18 cellular contexts compared by ENCODE assay signal in the genomic region with DNA sequence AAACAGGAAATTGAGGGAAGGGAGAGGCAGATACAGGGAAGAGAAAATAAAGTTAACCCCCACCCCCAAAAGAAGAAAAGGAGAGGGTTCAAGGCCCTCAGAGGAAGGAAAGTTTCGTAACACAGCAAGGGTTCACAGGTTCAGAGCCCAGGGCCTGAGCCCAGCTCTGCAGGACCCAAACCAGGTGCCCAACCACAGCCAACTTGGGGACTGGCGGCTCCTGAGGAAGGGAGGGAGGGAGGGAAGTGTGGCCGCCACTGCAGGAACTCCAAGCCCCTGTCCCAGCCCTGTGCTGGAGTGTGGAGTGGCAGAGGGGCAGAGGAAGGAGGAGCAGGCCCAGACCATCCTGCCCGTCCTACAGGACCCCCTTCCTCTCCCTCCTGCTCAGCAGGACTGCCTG. TPM values are rescaled to one million over a fixed set of nuclear protein-coding genes. Genes with fewer than 3 reads are reported as not detected.
DNase-seq lines count a peak whose midpoint lies in the region; ATAC-seq lines count a peak whose summit lies in the region.
"Had no signal": no experiment of that assay in that cellular context is flagged by ENCODE, and none has a peak within 500 bp of the region (broad histone marks: within the 10 kb centered on the region; RNA-seq: fewer than 3 reads in every experiment).

No MANE protein-coding gene starts in this region.

- H3K36me3 Mint-ChIP-seq in activated naive CD4-positive, alpha-beta T cell treated with anti-CD3 and anti-CD28 coated beads, Interleukin-2, amount 10 ng/mL, durations not matched to agents 7 days and 5 days = no peaks in the 10 kb centered on the region
- H3K36me3 Mint-ChIP-seq: CD8-positive, alpha-beta memory T cell had no signal

- no peak overlapping the region for H3K4me3 Mint-ChIP-seq in activated naive CD4-positive, alpha-beta T cell treated with anti-CD3 and anti-CD28 coated beads, Interleukin-2, amount 10 ng/mL, durations not matched to agents 7 days and 5 days
- H3K4me3 Mint-ChIP-seq: CD8-positive, alpha-beta memory T cell; IgD-negative memory B cell had no signal

- no peaks in the 10 kb centered on the region for H3K9me3 ChIP-seq in BLaER1

- DNase-seq in KBM-7 (peak; percentile 20), UCSD-AML1 (lab: John Stamatoyannopoulos, UW; ENCODE audit: unreplicated experiment) (peak; percentile 41), left lobe of liver (ENCODE audit: low spot score) (no peak), germinal center (ENCODE audit: low spot score) (no peak), amniotic stem cell (lab: John Stamatoyannopoulos, UW) (no peak)
- no peak for DNase-seq in activated naive CD4-positive, alpha-beta T cell (lab: John Stamatoyannopoulos, UW)
- DNase-seq in activated naive CD4-positive, alpha-beta T cell treated with anti-CD3 and anti-CD28 coated beads, Interleukin-2, amount 10 ng/mL, durations not matched to agents 7 days and 5 days = no peak
- DNase-seq: CD8-positive, alpha-beta memory T cell; GF-D8; NCI-H1048; NCI-H146; NCI-H2081; NCI-H510A; NCI-H774 had no signal

- peaks cover 34% of the 10 kb centered on the region for H3K27me3 Mint-ChIP-seq in activated naive CD4-positive, alpha-beta T cell treated with anti-CD3 and anti-CD28 coated beads, Interleukin-2, amount 10 ng/mL, durations not matched to agents 7 days and 5 days
- H3K27me3 Mint-ChIP-seq: IgD-negative memory B cell had no signal

- H3K9me3 Mint-ChIP-seq in activated naive CD4-positive, alpha-beta T cell treated with anti-CD3 and anti-CD28 coated beads, Interleukin-2, amount 10 ng/mL, durations not matched to agents 7 days and 5 days = no peaks in the 10 kb centered on the region
- H3K9me3 Mint-ChIP-seq: CD8-positive, alpha-beta memory T cell; IgD-negative memory B cell had no signal

- H3K9ac ChIP-seq in BLaER1 = peak overlapping the region; percentile 71

- in situ Hi-C loops in KBM-7 (cut with MboI; ENCODE audit: low pct_unique_long_range_greater_than_20kb, low sequenced_read_pairs) = no loop called here

- peaks cover 6% of the 10 kb centered on the region for H3K4me1 Mint-ChIP-seq in activated naive CD4-positive, alpha-beta T cell treated with anti-CD3 and anti-CD28 coated beads, Interleukin-2, amount 10 ng/mL, durations not matched to agents 7 days and 5 days
- H3K4me1 Mint-ChIP-seq: CD8-positive, alpha-beta memory T cell had no signal

- ATAC-seq in left lobe of liver = peak; percentile 60

- CTCF ChIA-PET in activated naive CD4-positive, alpha-beta T cell treated with anti-CD3 and anti-CD28 coated beads, Interleukin-2, amount 10 ng/mL, durations not matched to agents 7 days and 5 days (lab: Charles Lee) = no interaction called here

- no peak overlapping the region for H3K27ac Mint-ChIP-seq in activated naive CD4-positive, alpha-beta T cell treated with anti-CD3 and anti-CD28 coated beads, Interleukin-2, amount 10 ng/mL, durations not matched to agents 7 days and 5 days
- H3K27ac Mint-ChIP-seq: CD8-positive, alpha-beta memory T cell; IgD-negative memory B cell had no signal

- peak overlapping the region; percentile 54; the same call in 1 of the 2 replicates for H3K4me3 ChIP-seq in BLaER1
- H3K4me3 ChIP-seq: SK-N-MC had no signal

- peaks cover 97% of the 10 kb centered on the region for H3K4me1 ChIP-seq in BLaER1

- peaks cover 9% of the 10 kb centered on the region; the same call in 1 of the 2 replicates for H4K20me1 ChIP-seq in BLaER1

- H3K27me3 ChIP-seq in BLaER1 = no peaks in the 10 kb centered on the region; the same call in 1 of the 2 replicates

- H3K4me2 ChIP-seq in BLaER1 = peak overlapping the region; percentile 100

- peak overlapping the region; percentile 81 for H3K27ac ChIP-seq in BLaER1
- H3K27ac ChIP-seq: SK-N-MC had no signal

- no peaks in the 10 kb centered on the region for H3K36me3 ChIP-seq in BLaER1

RNA-seq across cellular contexts. Expression of gene ELFN2, which starts 59.2 kb away (rescaled TPM):
- total RNA-seq in left lobe of liver = 0.23 TPM
- total RNA-seq: HT-29 had no signal

Comparison
In these comparisons a context has a peak if more than half of its experiments do, and no peak if none do; other contexts are left out.
1. DNase-seq: peak in KBM-7 (single experiment) and UCSD-AML1 (single experiment); none in left lobe of liver (single experiment), activated naive CD4-positive, alpha-beta T cell (0 of 4), activated naive CD4-positive, alpha-beta T cell treated with anti-CD3 and anti-CD28 coated beads, Interleukin-2, amount 10 ng/mL, durations not matched to agents 7 days and 5 days (single experiment), germinal center (single experiment) and amniotic stem cell (single experiment).